24 cellular contexts compared by ENCODE assay signal in genomic region chr16:77571463-77571862, GRCh38.
A peak's percentile ranks its signal among the peaks of the same experiment; 100 is the strongest.
DNase-seq lines count a peak whose midpoint lies in the region; ATAC-seq, FAIRE-seq and TF ChIP-seq lines count a peak whose summit lies in the region.
"Had no signal": no experiment of that assay in that cellular context is flagged by ENCODE, and none has a peak within 500 bp of the region (broad histone marks: within the 10 kb centered on the region; RNA-seq: fewer than 3 reads in every experiment).

No MANE protein-coding gene starts in this region.

- H3K4me2 ChIP-seq in A549 (no peak overlapping the region), K562 (ENCODE audit: insufficient read depth, low read length) (no peak overlapping the region)
- H3K4me2 ChIP-seq: BLaER1 treated with 17β-estradiol and CSF1 and Interleukin-3, amounts not matched to agents 10 nM and 100 nM had no signal

- H3K27ac ChIP-seq in A549 (no peak overlapping the region), K562 (ENCODE audit: extremely low read depth, low read depth, low read length) (no peak overlapping the region)
- no peak overlapping the region for H3K27ac ChIP-seq in CD8-positive, alpha-beta memory T cell (ENCODE audit: low read depth, low read length)
- H3K27ac ChIP-seq: BLaER1 treated with 17β-estradiol and CSF1 and Interleukin-3, amounts not matched to agents 10 nM and 100 nM; C4-2B had no signal

- BruUV-seq in K562 (replicated peaks; lab: Mats Ljungman, UMichigan), result no TSS peak

- intact Hi-C loops in K562 (cut with micrococcal nuclease), result loop anchor here (10.0 kb wide), 1 partner anchor 57 kb away; no protein-coding TSS in a partner anchor

- H3K4me1 ChIP-seq in A549, result peaks cover 3% of the 10 kb centered on the region; the same call in 1 of the 3 replicates
- H3K4me1 ChIP-seq in K562 (replicated peaks in 1 of 2; ENCODE audit: control insufficient read depth in 2 of 2, insufficient read depth in 2 of 2, low read length in 2 of 2), result no peaks in the 10 kb centered on the region
- no peaks in the 10 kb centered on the region for H3K4me1 ChIP-seq in CD8-positive, alpha-beta memory T cell (ENCODE audit: insufficient read depth, low read length)

- H3K9ac ChIP-seq in K562 (ENCODE audit: insufficient read depth in 1 of 2, low read depth in 2 of 2, low read length in 2 of 2), result no peak overlapping the region
- H3K9ac ChIP-seq: BLaER1 treated with 17β-estradiol and CSF1 and Interleukin-3, amounts not matched to agents 10 nM and 100 nM had no signal

- TF ChIP-seq POLR2A in A549 (IDR thresholded peaks at IDR 0.05; ENCODE audit: low read length) (no peak), K562 (conservative IDR thresholded peaks at IDR 0.05) (no peak)

- no peaks in the 10 kb centered on the region for H4K20me1 ChIP-seq in K562 (replicated peaks; ENCODE audit: control insufficient read depth, insufficient read depth, low read length)
- H4K20me1 ChIP-seq: BLaER1 treated with 17β-estradiol and CSF1 and Interleukin-3, amounts not matched to agents 10 nM and 100 nM had no signal

- H3K4me3 ChIP-seq in A549, result no peak overlapping the region
- H3K4me3 ChIP-seq in K562, result no peak overlapping the region
- no peak overlapping the region for H3K4me3 ChIP-seq in CD8-positive, alpha-beta memory T cell (ENCODE audit: low read length)
- H3K4me3 ChIP-seq: BLaER1 treated with 17β-estradiol and CSF1 and Interleukin-3, amounts not matched to agents 10 nM and 100 nM; GM12878 had no signal

- no peaks in the 10 kb centered on the region for H3K4me1 Mint-ChIP-seq in CD8-positive, alpha-beta memory T cell
- H3K4me1 Mint-ChIP-seq: B cell had no signal

- TF ChIP-seq EP300 in A549 (IDR thresholded peaks at IDR 0.05) (no peak), K562 (IDR thresholded peaks at IDR 0.05; ENCODE audit: low read length) (no peak)

- H3K9me3 Mint-ChIP-seq in CD8-positive, alpha-beta memory T cell, result no peaks in the 10 kb centered on the region
- H3K9me3 Mint-ChIP-seq: CD4-positive, alpha-beta T cell; CD8-positive, alpha-beta T cell had no signal

- no peaks in the 10 kb centered on the region for H3K79me2 ChIP-seq in K562 (ENCODE audit: control insufficient read depth, insufficient read depth, low read length)

- H3K27ac Mint-ChIP-seq in CD8-positive, alpha-beta memory T cell, result no peak overlapping the region
- H3K27ac Mint-ChIP-seq: B cell; CD4-positive, alpha-beta T cell; CD8-positive, alpha-beta T cell had no signal

- in situ Hi-C loops in K562 (cut with MboI), result no loop called here

- POLR2A ChIA-PET in A549 (lab: Yijun Ruan, JAX) (no interaction called here), K562 (lab: Yijun Ruan, JAX) (no interaction called here)
- POLR2A ChIA-PET in CD8-positive, alpha-beta memory T cell (lab: Charles Lee), result no interaction called here

- H3K4me3 Mint-ChIP-seq in CD8-positive, alpha-beta memory T cell, result no peak overlapping the region
- H3K4me3 Mint-ChIP-seq: B cell; CD4-positive, alpha-beta T cell; CD8-positive, alpha-beta T cell had no signal

- WGBS in A549 (ENCODE audit: missing lambda C conversion rate), result 30% methylated on average over 2 of the region's 2 CpGs
- WGBS in K562 (ENCODE audit: insufficient coverage, low coverage, missing lambda C conversion rate), result 4% methylated on average over 2 of the region's 2 CpGs

- FAIRE-seq in A549 (lab: Jason Lieb, UNC) (no peak), K562 (lab: Jason Lieb, UNC) (no peak)
- FAIRE-seq: A204.1, GM12878, GM12892, GM18507 had no signal

- no peak for TF ChIP-seq RAD21 in A549 (conservative IDR thresholded peaks at IDR 0.05 in 1 of 2, IDR thresholded peaks at IDR 0.05 in 1 of 2)
- no peak for TF ChIP-seq RAD21 in K562 (CRISPR knock-in tag; conservative IDR thresholded peaks at IDR 0.05 in 1 of 2, IDR thresholded peaks at IDR 0.05 in 1 of 2)

- peaks cover 0 to 1% (median 0%) of the 10 kb centered on the region in 3 donors for H3K36me3 Mint-ChIP-seq in CD8-positive, alpha-beta memory T cell
- H3K36me3 Mint-ChIP-seq: CD8-positive, alpha-beta T cell had no signal

- ATAC-seq in A549, result no peak
- ATAC-seq in K562, result no peak
- ATAC-seq: CD8-positive, alpha-beta T cell; GM12878 had no signal

- CTCF ChIA-PET in A549 (lab: Yijun Ruan, JAX), result interaction anchor here (0.7 to 6.5 kb wide), 3 partner anchors 8 to 335 kb away, joined by 3 to 47 read pairs (median 3); no protein-coding TSS in a partner anchor
- CTCF ChIA-PET in K562 (lab: Yijun Ruan, JAX; ENCODE audit: low intra/inter-chr PET ratio), result no interaction called here
- CTCF ChIA-PET in CD8-positive, alpha-beta memory T cell (lab: Charles Lee), result interaction anchor here (1.4 to 1.9 kb wide), 2 partner anchors 12 to 14 kb away, joined by 5 to 6 read pairs; no protein-coding TSS in a partner anchor

- H3K9me3 ChIP-seq in A549, result no peaks in the 10 kb centered on the region
- H3K9me3 ChIP-seq in K562 (replicated peaks; ENCODE audit: control insufficient read depth, insufficient read depth, low read depth, low read length), result no peaks in the 10 kb centered on the region
- no peaks in the 10 kb centered on the region for H3K9me3 ChIP-seq in CD8-positive, alpha-beta memory T cell (ENCODE audit: low read length)

- H2AFZ ChIP-seq in K562 (ENCODE audit: low read depth, low read length), result no peak overlapping the region

- H3K27me3 ChIP-seq in K562 (ENCODE audit: control insufficient read depth in 2 of 2, insufficient read depth in 2 of 2, low read length in 2 of 2), result no peaks in the 10 kb centered on the region; a peak in 1 of 5 replicates
- H3K27me3 ChIP-seq in CD8-positive, alpha-beta memory T cell (ENCODE audit: insufficient read depth, low read length, poor library complexity, severe bottlenecking), result no peaks in the 10 kb centered on the region
- H3K27me3 ChIP-seq: BLaER1 treated with 17β-estradiol and CSF1 and Interleukin-3, amounts not matched to agents 10 nM and 100 nM had no signal

- DNase-seq in A549 (ENCODE audit: low read depth in 1 of 2, low spot score in 1 of 2), result no peak
- DNase-seq in K562 (ENCODE audit: extremely low read depth in 1 of 4, low spot score in 3 of 4), result no peak
- DNase-seq in pons (ENCODE audit: low spot score), result peak; percentile 29
- no peak for DNase-seq in CD8-positive, alpha-beta memory T cell
- DNase-seq in NCI-H187 treated with DMSO at 0.1 percent for 48 hours (lab: John Stamatoyannopoulos, UW), result no peak
- DNase-seq: 8988T; AML-193; CD4-positive, alpha-beta T cell; CD8-positive, alpha-beta T cell; COR-L47; DMS 273 treated with DMSO at 0.1 percent for 48 hours; DMS153; DMS53; DMS79; DND-41; EL; GDM1 had no signal

- H3K27me3 Mint-ChIP-seq in CD8-positive, alpha-beta memory T cell, result peaks cover 7 to 8% of the 10 kb centered on the region in 2 donors

- H3K9me1 ChIP-seq in K562 (ENCODE audit: control insufficient read depth, insufficient read depth, low read length), result no peaks in the 10 kb centered on the region

- no peaks in the 10 kb centered on the region for H3K36me3 ChIP-seq in K562 (ENCODE audit: control insufficient read depth, insufficient read depth, low read length)
- H3K36me3 ChIP-seq in CD8-positive, alpha-beta memory T cell (ENCODE audit: insufficient read depth, low read length), result no peaks in the 10 kb centered on the region
- H3K36me3 ChIP-seq: BLaER1 treated with 17β-estradiol and CSF1 and Interleukin-3, amounts not matched to agents 10 nM and 100 nM had no signal

- TF ChIP-seq CTCF in A549 (IDR thresholded peaks at IDR 0.05), result no peak
- TF ChIP-seq CTCF in K562 (IDR thresholded peaks at IDR 0.05 in 2 of 3, conservative IDR thresholded peaks at IDR 0.05 in 1 of 3; ENCODE audit: insufficient read depth in 2 of 3, low read depth in 1 of 3, low read length in 3 of 3), result no peak

TF ChIP-seq in A549, 52 proteins besides CTCF, POLR2A, EP300 and RAD21:
- TF ChIP-seq CEBPB (IDR thresholded peaks at IDR 0.05) (no peak), MAFK (IDR thresholded peaks at IDR 0.05; ENCODE audit: partially characterized antibody) (peak; percentile 54), TFCP2L1 (CRISPR knock-in tag; IDR thresholded peaks at IDR 0.05) (no peak), ZFP36 (IDR thresholded peaks at IDR 0.05; ENCODE audit: borderline replicate concordance, partially characterized antibody) (no peak), RCOR1 (IDR thresholded peaks at IDR 0.05; ENCODE audit: low read depth, low read length) (no peak), BCL3 (IDR thresholded peaks at IDR 0.05) (no peak)

TF ChIP-seq in K562, 482 proteins besides CTCF, POLR2A, EP300 and RAD21:
- TF ChIP-seq ZNF316 (IDR thresholded peaks at IDR 0.05), result peak; percentile 63
- TF ChIP-seq C11orf30 (IDR thresholded peaks at IDR 0.05; ENCODE audit: low read depth), result peak; percentile 14; the same call in 1 of the 2 replicates
- no peak for TF ChIP-seq ZBTB34 (CRISPR knock-in tag; IDR thresholded peaks at IDR 0.05)
TF ChIP-seq in K562: peak in this region for 2.

Comparison
In these comparisons a context has a peak if more than half of its experiments do, and no peak if none do; other contexts are left out.
1. Of the 35 proteins assayed by ChIP-seq in both K562 and A549: peak only in K562: none; only in A549: MAFK; in both: none; in neither: 34.